Comparison of ENCODE assay signal across 1 cellular context in the genomic region with DNA sequence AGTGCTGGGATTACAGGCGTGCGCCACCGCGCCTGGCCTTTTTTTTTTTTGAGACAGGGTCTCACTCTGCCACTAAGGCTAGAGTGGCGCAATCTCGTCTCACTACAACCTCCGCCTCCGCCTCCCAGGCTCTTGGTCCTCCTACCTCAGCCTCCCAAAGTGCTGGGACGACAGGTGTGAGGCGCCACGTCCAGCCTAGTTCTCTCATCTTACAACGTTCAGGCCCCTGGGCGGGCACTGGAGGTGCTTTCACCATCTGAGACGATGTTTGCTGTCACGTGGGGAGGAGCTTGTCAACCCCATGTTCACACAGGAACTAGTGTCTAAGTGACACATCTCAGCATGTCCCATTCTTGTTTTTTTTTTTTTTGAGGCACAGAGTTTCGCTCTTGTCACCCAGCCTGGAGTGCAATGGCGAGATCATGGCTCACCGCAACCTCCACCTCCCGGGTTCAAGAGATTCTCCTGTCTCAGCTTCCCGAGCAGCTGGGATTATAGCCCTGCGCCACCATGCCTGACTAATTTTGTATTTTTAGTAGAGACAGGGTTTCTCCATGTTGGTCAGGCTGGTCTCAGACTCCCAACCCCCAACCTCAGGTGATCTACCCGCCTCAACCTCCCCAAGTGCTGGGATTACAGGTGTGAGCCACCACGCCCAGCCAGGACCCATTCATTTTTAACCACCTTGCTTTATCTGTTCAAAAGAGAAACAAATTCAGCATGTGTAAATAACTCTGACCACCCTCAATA.
TF ChIP-seq lines count a peak whose summit lies in the region.

No MANE protein-coding gene starts in this region.

TF ChIP-seq in HepG2, 621 proteins besides CTCF, POLR2A, EP300 and RAD21 (continued from another document and continues in another):
- TF ChIP-seq THAP7 (CRISPR knock-in tag; IDR thresholded peaks at IDR 0.05) (peak; percentile 18), CHD2 (IDR thresholded peaks at IDR 0.05; ENCODE audit: low read depth, low read length) (no peak), MTF1 (CRISPR knock-in tag; IDR thresholded peaks at IDR 0.05) (0 out of 2 replicates have a peak, but pooled peaks have one; percentile 33), ZNF629 (CRISPR knock-in tag; conservative IDR thresholded peaks at IDR 0.05) (0 out of 2 replicates have a peak, but pooled peaks have one; percentile 17), ZNF792 (CRISPR knock-in tag; IDR thresholded peaks at IDR 0.05) (0 out of 2 replicates have a peak, but pooled peaks have one; percentile 32), DPF2 (CRISPR knock-in tag; IDR thresholded peaks at IDR 0.05; ENCODE audit: borderline replicate concordance, low read depth) (0 out of 2 replicates have a peak, but pooled peaks have one; percentile 14), ZNF234 (CRISPR knock-in tag; conservative IDR thresholded peaks at IDR 0.05) (no peak), SIN3A (IDR thresholded peaks at IDR 0.05; ENCODE audit: borderline replicate concordance, low read depth, low read length) (no peak), ZNF136 (CRISPR knock-in tag; IDR thresholded peaks at IDR 0.05; ENCODE audit: low read depth) (no peak; the same call in 1 of the 2 replicates), SIX4 (CRISPR knock-in tag; IDR thresholded peaks at IDR 0.05) (no peak), ZNF557 (CRISPR knock-in tag; IDR thresholded peaks at IDR 0.05) (no peak), ZMAT5 (CRISPR knock-in tag; IDR thresholded peaks at IDR 0.05; ENCODE audit: borderline replicate concordance, low read depth) (no peak), ZBTB42 (CRISPR knock-in tag; IDR thresholded peaks at IDR 0.05) (no peak), SMAD3 (CRISPR knock-in tag; IDR thresholded peaks at IDR 0.05) (peak; percentile 27; the same call in 1 of the 2 replicates), THYN1 (CRISPR knock-in tag; IDR thresholded peaks at IDR 0.05; ENCODE audit: borderline replicate concordance, low read depth) (no peak), RELA (CRISPR knock-in tag; IDR thresholded peaks at IDR 0.05) (no peak), JUND (CRISPR knock-in tag; IDR thresholded peaks at IDR 0.05) (no peak), SP140L (CRISPR knock-in tag; IDR thresholded peaks at IDR 0.05; ENCODE audit: borderline replicate concordance) (no peak), NONO (IDR thresholded peaks at IDR 0.05) (no peak), NONO (CRISPR knock-in tag; conservative IDR thresholded peaks at IDR 0.05) (no peak), ZSCAN22 (CRISPR knock-in tag; IDR thresholded peaks at IDR 0.05) (no peak), SMC3 (IDR thresholded peaks at IDR 0.05; ENCODE audit: low read length) (no peak), MXI1 (IDR thresholded peaks at IDR 0.05; ENCODE audit: borderline replicate concordance, low read depth, low read length) (peak; percentile 68; the same call in 1 of the 3 replicates), RORA (CRISPR knock-in tag; IDR thresholded peaks at IDR 0.05) (no peak), TRIM24 (CRISPR knock-in tag; IDR thresholded peaks at IDR 0.05) (no peak), NR2F6 (IDR thresholded peaks at IDR 0.05) (no peak), NR2F6 (CRISPR knock-in tag; IDR thresholded peaks at IDR 0.05) (0 out of 2 replicates have a peak, but pooled peaks have one; percentile 22), ZNF703 (CRISPR knock-in tag; IDR thresholded peaks at IDR 0.05; ENCODE audit: borderline replicate concordance) (no peak), NR3C1 (CRISPR knock-in tag; IDR thresholded peaks at IDR 0.05) (no peak), RBM22 (optimal IDR thresholded peaks at IDR 0.05; ENCODE audit: low read length) (peak; percentile 34), DR1 (CRISPR knock-in tag; IDR thresholded peaks at IDR 0.05) (no peak), LCORL (IDR thresholded peaks at IDR 0.05) (no peak), LCORL (CRISPR knock-in tag; IDR thresholded peaks at IDR 0.05) (no peak; the same call in 1 of the 2 replicates), CCDC6 (CRISPR knock-in tag; IDR thresholded peaks at IDR 0.05) (peak; percentile 1; the same call in 1 of the 2 replicates), ZNF616 (CRISPR knock-in tag; IDR thresholded peaks at IDR 0.05; ENCODE audit: low read depth) (no peak), ZNF7 (CRISPR knock-in tag; IDR thresholded peaks at IDR 0.05) (no peak), ZNF687 (CRISPR knock-in tag; IDR thresholded peaks at IDR 0.05) (peak; percentile 2), KAT8 (CRISPR knock-in tag; IDR thresholded peaks at IDR 0.05) (no peak), BORCS8-MEF2B (CRISPR knock-in tag; IDR thresholded peaks at IDR 0.05) (0 out of 2 replicates have a peak, but pooled peaks have one; percentile 43), SP4 (CRISPR knock-in tag; IDR thresholded peaks at IDR 0.05) (no peak), GTF2F1 (IDR thresholded peaks at IDR 0.05; ENCODE audit: low read length) (no peak), SMYD3 (CRISPR knock-in tag; IDR thresholded peaks at IDR 0.05) (no peak), REST (IDR thresholded peaks at IDR 0.05; ENCODE audit: borderline replicate concordance in 1 of 2, low read depth in 1 of 2, low read length in 2 of 2) (no peak), ZNF333 (CRISPR knock-in tag; IDR thresholded peaks at IDR 0.05; ENCODE audit: borderline replicate concordance) (no peak)
- TF ChIP-seq, protein P1, sequence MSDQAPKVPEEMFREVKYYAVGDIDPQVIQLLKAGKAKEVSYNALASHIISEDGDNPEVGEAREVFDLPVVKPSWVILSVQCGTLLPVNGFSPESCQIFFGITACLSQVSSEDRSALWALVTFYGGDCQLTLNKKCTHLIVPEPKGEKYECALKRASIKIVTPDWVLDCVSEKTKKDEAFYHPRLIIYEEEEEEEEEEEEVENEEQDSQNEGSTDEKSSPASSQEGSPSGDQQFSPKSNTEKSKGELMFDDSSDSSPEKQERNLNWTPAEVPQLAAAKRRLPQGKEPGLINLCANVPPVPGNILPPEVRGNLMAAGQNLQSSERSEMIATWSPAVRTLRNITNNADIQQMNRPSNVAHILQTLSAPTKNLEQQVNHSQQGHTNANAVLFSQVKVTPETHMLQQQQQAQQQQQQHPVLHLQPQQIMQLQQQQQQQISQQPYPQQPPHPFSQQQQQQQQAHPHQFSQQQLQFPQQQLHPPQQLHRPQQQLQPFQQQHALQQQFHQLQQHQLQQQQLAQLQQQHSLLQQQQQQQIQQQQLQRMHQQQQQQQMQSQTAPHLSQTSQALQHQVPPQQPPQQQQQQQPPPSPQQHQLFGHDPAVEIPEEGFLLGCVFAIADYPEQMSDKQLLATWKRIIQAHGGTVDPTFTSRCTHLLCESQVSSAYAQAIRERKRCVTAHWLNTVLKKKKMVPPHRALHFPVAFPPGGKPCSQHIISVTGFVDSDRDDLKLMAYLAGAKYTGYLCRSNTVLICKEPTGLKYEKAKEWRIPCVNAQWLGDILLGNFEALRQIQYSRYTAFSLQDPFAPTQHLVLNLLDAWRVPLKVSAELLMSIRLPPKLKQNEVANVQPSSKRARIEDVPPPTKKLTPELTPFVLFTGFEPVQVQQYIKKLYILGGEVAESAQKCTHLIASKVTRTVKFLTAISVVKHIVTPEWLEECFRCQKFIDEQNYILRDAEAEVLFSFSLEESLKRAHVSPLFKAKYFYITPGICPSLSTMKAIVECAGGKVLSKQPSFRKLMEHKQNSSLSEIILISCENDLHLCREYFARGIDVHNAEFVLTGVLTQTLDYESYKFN (CRISPR knock-in tag; conservative IDR thresholded peaks at IDR 0.05), result no peak
- TF ChIP-seq, protein P2, sequence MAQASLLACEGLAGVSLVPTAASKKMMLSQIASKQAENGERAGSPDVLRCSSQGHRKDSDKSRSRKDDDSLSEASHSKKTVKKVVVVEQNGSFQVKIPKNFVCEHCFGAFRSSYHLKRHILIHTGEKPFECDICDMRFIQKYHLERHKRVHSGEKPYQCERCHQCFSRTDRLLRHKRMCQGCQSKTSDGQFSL (CRISPR knock-in tag; IDR thresholded peaks at IDR 0.05), result no peak
- TF ChIP-seq, protein P3, sequence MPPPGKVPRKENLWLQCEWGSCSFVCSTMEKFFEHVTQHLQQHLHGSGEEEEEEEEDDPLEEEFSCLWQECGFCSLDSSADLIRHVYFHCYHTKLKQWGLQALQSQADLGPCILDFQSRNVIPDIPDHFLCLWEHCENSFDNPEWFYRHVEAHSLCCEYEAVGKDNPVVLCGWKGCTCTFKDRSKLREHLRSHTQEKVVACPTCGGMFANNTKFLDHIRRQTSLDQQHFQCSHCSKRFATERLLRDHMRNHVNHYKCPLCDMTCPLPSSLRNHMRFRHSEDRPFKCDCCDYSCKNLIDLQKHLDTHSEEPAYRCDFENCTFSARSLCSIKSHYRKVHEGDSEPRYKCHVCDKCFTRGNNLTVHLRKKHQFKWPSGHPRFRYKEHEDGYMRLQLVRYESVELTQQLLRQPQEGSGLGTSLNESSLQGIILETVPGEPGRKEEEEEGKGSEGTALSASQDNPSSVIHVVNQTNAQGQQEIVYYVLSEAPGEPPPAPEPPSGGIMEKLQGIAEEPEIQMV (CRISPR knock-in tag; IDR thresholded peaks at IDR 0.05; ENCODE audit: low read depth), result 0 out of 2 replicates have a peak, but pooled peaks have one; percentile 31
- TF ChIP-seq, protein P4, sequence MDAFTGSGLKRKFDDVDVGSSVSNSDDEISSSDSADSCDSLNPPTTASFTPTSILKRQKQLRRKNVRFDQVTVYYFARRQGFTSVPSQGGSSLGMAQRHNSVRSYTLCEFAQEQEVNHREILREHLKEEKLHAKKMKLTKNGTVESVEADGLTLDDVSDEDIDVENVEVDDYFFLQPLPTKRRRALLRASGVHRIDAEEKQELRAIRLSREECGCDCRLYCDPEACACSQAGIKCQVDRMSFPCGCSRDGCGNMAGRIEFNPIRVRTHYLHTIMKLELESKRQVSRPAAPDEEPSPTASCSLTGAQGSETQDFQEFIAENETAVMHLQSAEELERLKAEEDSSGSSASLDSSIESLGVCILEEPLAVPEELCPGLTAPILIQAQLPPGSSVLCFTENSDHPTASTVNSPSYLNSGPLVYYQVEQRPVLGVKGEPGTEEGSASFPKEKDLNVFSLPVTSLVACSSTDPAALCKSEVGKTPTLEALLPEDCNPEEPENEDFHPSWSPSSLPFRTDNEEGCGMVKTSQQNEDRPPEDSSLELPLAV (CRISPR knock-in tag; conservative IDR thresholded peaks at IDR 0.05; ENCODE audit: low read depth), result no peak
- TF ChIP-seq, protein P5, sequence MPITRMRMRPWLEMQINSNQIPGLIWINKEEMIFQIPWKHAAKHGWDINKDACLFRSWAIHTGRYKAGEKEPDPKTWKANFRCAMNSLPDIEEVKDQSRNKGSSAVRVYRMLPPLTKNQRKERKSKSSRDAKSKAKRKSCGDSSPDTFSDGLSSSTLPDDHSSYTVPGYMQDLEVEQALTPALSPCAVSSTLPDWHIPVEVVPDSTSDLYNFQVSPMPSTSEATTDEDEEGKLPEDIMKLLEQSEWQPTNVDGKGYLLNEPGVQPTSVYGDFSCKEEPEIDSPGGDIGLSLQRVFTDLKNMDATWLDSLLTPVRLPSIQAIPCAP (CRISPR knock-in tag; IDR thresholded peaks at IDR 0.05; ENCODE audit: low read depth), result no peak
